ENCODE assay signal across 18 cellular contexts in genomic region chr7:102917436-102918353, GRCh38. TPM values are rescaled to one million over a fixed set of nuclear protein-coding genes. Genes with fewer than 3 reads are reported as not detected.
DNase-seq lines count a peak whose midpoint lies in the region; ATAC-seq, FAIRE-seq and TF ChIP-seq lines count a peak whose summit lies in the region.
"Had no signal": no experiment of that assay in that cellular context is flagged by ENCODE, and none has a peak within 500 bp of the region (broad histone marks: within the 10 kb centered on the region; RNA-seq: fewer than 3 reads in every experiment).

No MANE protein-coding gene starts in this region.

- no peaks in the 10 kb centered on the region for H3K9me3 Mint-ChIP-seq in activated naive CD8-positive, alpha-beta T cell treated with anti-CD3 and anti-CD28 coated beads for 36 hours
- H3K9me3 Mint-ChIP-seq: activated CD4-positive, alpha-beta T cell treated with anti-CD3 and anti-CD28 coated beads, Interleukin-2, amount 10 ng/mL, durations not matched to agents 24 days and 14 days; naive B cell had no signal

- H3K4me1 Mint-ChIP-seq in activated naive CD8-positive, alpha-beta T cell treated with anti-CD3 and anti-CD28 coated beads for 36 hours = peaks cover 3% of the 10 kb centered on the region

- DNase-seq in D721Med (ENCODE audit: insufficient read length, low spot score) (no peak), NB4 (ENCODE audit: low read depth) (peak; percentile 24), amniotic epithelial cell (ENCODE audit: low read depth) (peak; percentile 41), myocyte (ENCODE audit: low read depth) (peak; percentile 73), HuH-7 (ENCODE audit: low spot score) (no peak)
- no peak for DNase-seq in activated naive CD8-positive, alpha-beta T cell treated with anti-CD3 and anti-CD28 coated beads for 36 hours
- DNase-seq: activated CD4-positive, alpha-beta T cell treated with anti-CD3 and anti-CD28 coated beads, Interleukin-2, amount 10 ng/mL, durations not matched to agents 24 days and 14 days; activated CD8-positive, alpha-beta memory T cell treated with anti-CD3 and anti-CD28 coated beads, Interleukin-2, amount 50 U/mL, for 48 hours; activated naive CD4-positive, alpha-beta T cell; left ventricle myocardium superior; naive B cell; NCI-H146; pancreas; stimulated activated CD4-positive, alpha-beta T cell treated with anti-CD3 and anti-CD28 coated beads, Interleukin-4, amount 100 ng/mL, for 24 hours; T1000 had no signal

- no peak overlapping the region for H3K4me3 ChIP-seq in NB4 (ENCODE audit: low read depth, low read length)
- H3K4me3 ChIP-seq: pancreas had no signal

- no peak overlapping the region for H3K4me3 Mint-ChIP-seq in activated naive CD8-positive, alpha-beta T cell treated with anti-CD3 and anti-CD28 coated beads for 36 hours
- H3K4me3 Mint-ChIP-seq: activated CD4-positive, alpha-beta T cell treated with anti-CD3 and anti-CD28 coated beads, Interleukin-2, amount 10 ng/mL, durations not matched to agents 24 days and 14 days; B cell; naive B cell had no signal

- H3K36me3 Mint-ChIP-seq in activated naive CD8-positive, alpha-beta T cell treated with anti-CD3 and anti-CD28 coated beads for 36 hours = no peaks in the 10 kb centered on the region
- H3K36me3 Mint-ChIP-seq: naive B cell had no signal

- no peak overlapping the region for H3K27ac Mint-ChIP-seq in activated naive CD8-positive, alpha-beta T cell treated with anti-CD3 and anti-CD28 coated beads for 36 hours
- H3K27ac Mint-ChIP-seq: activated CD4-positive, alpha-beta T cell treated with anti-CD3 and anti-CD28 coated beads, Interleukin-2, amount 10 ng/mL, durations not matched to agents 24 days and 14 days; B cell had no signal

- TF ChIP-seq CTCF in D721Med (IDR thresholded peaks at IDR 0.05; ENCODE audit: insufficient read depth, missing control alignments) (peak; percentile 17), NB4 (IDR thresholded peaks at IDR 0.05; ENCODE audit: low read depth, low read length) (no peak)

- ATAC-seq in HG03520 (IDR thresholded peaks at IDR 0.05; ENCODE audit: unreplicated experiment) (no peak), HG03097 (IDR thresholded peaks at IDR 0.05; ENCODE audit: low FRiP score, unreplicated experiment) (no peak)
- ATAC-seq: left ventricle myocardium superior had no signal

- H3K27me3 Mint-ChIP-seq in activated naive CD8-positive, alpha-beta T cell treated with anti-CD3 and anti-CD28 coated beads for 36 hours = no peaks in the 10 kb centered on the region
- H3K27me3 Mint-ChIP-seq: B cell, naive B cell had no signal

- FAIRE-seq in D721Med (lab: Jason Lieb, UNC) = no peak
- FAIRE-seq: pancreas had no signal

- no peak for TF ChIP-seq POLR2A in NB4 (IDR thresholded peaks at IDR 0.05; ENCODE audit: extremely low read depth, insufficient read length)

RNA-seq across cellular contexts. Expression of gene LRRC17, which starts 4.9 kb away (rescaled TPM):
- 533 and 907 TPM in 2 replicates for total RNA-seq in myocyte
- polyA plus RNA-seq in myocyte (2012) = 245 TPM
- not detected for total RNA-seq in activated naive CD8-positive, alpha-beta T cell treated with anti-CD3 and anti-CD28 coated beads for 36 hours
- total RNA-seq: activated CD4-positive, alpha-beta T cell treated with anti-CD3 and anti-CD28 coated beads, Interleukin-2, amount 10 ng/mL, durations not matched to agents 24 days and 14 days had no signal

Comparison
In these comparisons a context has a peak if more than half of its experiments do, and no peak if none do; other contexts are left out.
1. DNase-seq: peak in NB4 (single experiment), amniotic epithelial cell (single experiment) and myocyte (single experiment); none in D721Med (single experiment), activated naive CD8-positive, alpha-beta T cell treated with anti-CD3 and anti-CD28 coated beads for 36 hours (single experiment) and HuH-7 (single experiment).
2. RNA of gene LRRC17, which starts 4.9 kb away (total RNA-seq): 533 to 907 TPM in myocyte; not detected in activated naive CD8-positive, alpha-beta T cell treated with anti-CD3 and anti-CD28 coated beads for 36 hours; every median in the first group is over 100 times any median in the second.